12 cellular contexts compared by ENCODE assay signal in the genomic region with DNA sequence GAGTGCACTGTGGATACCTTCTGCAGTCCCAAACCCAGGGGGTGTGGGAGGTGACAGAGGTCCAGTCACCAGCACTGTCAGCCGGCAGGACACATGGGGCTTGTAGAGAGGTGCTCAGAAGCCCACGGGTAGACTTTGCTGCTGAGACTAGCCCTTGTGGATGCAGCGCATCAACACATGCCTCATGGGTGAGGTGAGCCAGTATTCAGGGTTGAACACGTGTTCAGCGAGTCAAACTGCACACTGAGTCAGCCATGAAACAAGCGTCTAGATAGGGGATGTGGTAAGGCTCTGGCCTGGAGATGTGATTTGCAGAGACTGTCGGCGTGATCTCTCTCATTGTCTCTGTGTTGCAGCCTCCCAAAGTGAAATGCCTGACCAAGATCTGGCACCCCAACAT. TPM values are rescaled to one million over a fixed set of nuclear protein-coding genes. Genes with fewer than 3 reads are reported as not detected.
DNase-seq lines count a peak whose midpoint lies in the region; ATAC-seq and TF ChIP-seq lines count a peak whose summit lies in the region.
"Had no signal": no experiment of that assay in that cellular context is flagged by ENCODE, and none has a peak within 500 bp of the region (broad histone marks: within the 10 kb centered on the region; RNA-seq: fewer than 3 reads in every experiment).

No MANE protein-coding gene starts in this region.

- H3K9me3 Mint-ChIP-seq in activated CD8-positive, alpha-beta memory T cell treated with anti-CD3 and anti-CD28 coated beads, Interleukin-2, amount 10 ng/mL, durations not matched to agents 7 days and 5 days (ENCODE audit: low read depth) = no peaks in the 10 kb centered on the region

- TF ChIP-seq CTCF in thyroid gland (IDR thresholded peaks at IDR 0.05) = no peak

- ATAC-seq in activated CD8-positive, alpha-beta memory T cell treated with anti-CD3 and anti-CD28 coated beads, Interleukin-2, amount 10 ng/mL, durations not matched to agents 7 days and 5 days = peak; percentile 81
- no peak for ATAC-seq in GM19351 (IDR thresholded peaks at IDR 0.05; ENCODE audit: unreplicated experiment)

- no peak for TF ChIP-seq POLR2A in thyroid gland (IDR thresholded peaks at IDR 0.05)

- H3K4me1 ChIP-seq in thyroid gland = peaks cover 24 to 29% of the 10 kb centered on the region in 2 donors

- no peaks in the 10 kb centered on the region for H3K9me3 ChIP-seq in thyroid gland

- no peaks in the 10 kb centered on the region for H3K27me3 ChIP-seq in thyroid gland
- H3K27me3 ChIP-seq: cardiac muscle cell had no signal

- peaks cover under 1 to 2% of the 10 kb centered on the region in 2 donors for H3K36me3 ChIP-seq in thyroid gland

- peak overlapping the region; percentile 85 to 87 (median 86) for H3K27ac ChIP-seq in thyroid gland
- H3K27ac ChIP-seq: cardiac muscle cell had no signal

- no peak overlapping the region for H3K4me3 Mint-ChIP-seq in activated CD8-positive, alpha-beta memory T cell treated with anti-CD3 and anti-CD28 coated beads, Interleukin-2, amount 10 ng/mL, durations not matched to agents 7 days and 5 days

- H3K36me3 Mint-ChIP-seq in activated CD8-positive, alpha-beta memory T cell treated with anti-CD3 and anti-CD28 coated beads, Interleukin-2, amount 10 ng/mL, durations not matched to agents 7 days and 5 days = peaks cover 2% of the 10 kb centered on the region

- peak; percentile 61 for DNase-seq in activated CD8-positive, alpha-beta memory T cell treated with anti-CD3 and anti-CD28 coated beads, Interleukin-2, amount 10 ng/mL, durations not matched to agents 7 days and 5 days
- DNase-seq in activated CD8-positive, alpha-beta memory T cell treated with anti-CD3 and anti-CD28 coated beads for 24 hours = no peak
- peak; percentile 17 for DNase-seq in activated naive CD4-positive, alpha-beta T cell treated with anti-CD3 and anti-CD28 coated beads, Interleukin-2, amount 50 U/mL, for 16 hours
- DNase-seq in myocyte (ENCODE audit: low read depth) (peak; percentile 62), thyroid gland (peak; percentile 12 to 37), COR-L47 (lab: John Stamatoyannopoulos, UW) (no peak), HUDEP-2 (lab: John Stamatoyannopoulos, UW; ENCODE audit: unreplicated experiment in 76 of 76) (no peak)
- DNase-seq: glutamatergic neuron, Kasumi-1 had no signal

- no peaks in the 10 kb centered on the region for H3K27me3 Mint-ChIP-seq in activated CD8-positive, alpha-beta memory T cell treated with anti-CD3 and anti-CD28 coated beads, Interleukin-2, amount 10 ng/mL, durations not matched to agents 7 days and 5 days

- CTCF ChIA-PET in activated CD8-positive, alpha-beta memory T cell treated with anti-CD3 and anti-CD28 coated beads, Interleukin-2, amount 10 ng/mL, durations not matched to agents 7 days and 5 days (lab: Charles Lee) = no interaction called here

- H3K4me1 Mint-ChIP-seq in activated CD8-positive, alpha-beta memory T cell treated with anti-CD3 and anti-CD28 coated beads, Interleukin-2, amount 10 ng/mL, durations not matched to agents 7 days and 5 days = peaks cover 12% of the 10 kb centered on the region

- H3K27ac Mint-ChIP-seq in activated CD8-positive, alpha-beta memory T cell treated with anti-CD3 and anti-CD28 coated beads, Interleukin-2, amount 10 ng/mL, durations not matched to agents 7 days and 5 days = no peak overlapping the region

- WGBS in thyroid gland, 2 donors = 92 to 95% methylated on average over 2 to 8 of the region's 8 CpGs

- H3K4me3 ChIP-seq in thyroid gland (replicated peaks in 1 of 3) = no peak overlapping the region
- H3K4me3 ChIP-seq: cardiac muscle cell, skin epidermis had no signal

- intact Hi-C loops in thyroid gland (cut with DNase I) = no loop called here

RNA-seq across cellular contexts. Expression of a gene that starts 35.8 kb away (rescaled TPM):
- total RNA-seq in activated CD8-positive, alpha-beta memory T cell treated with anti-CD3 and anti-CD28 coated beads, Interleukin-2, amount 10 ng/mL, durations not matched to agents 7 days and 5 days = 10 to 100 TPM; 29.1 to 53.8 TPM
- total RNA-seq in myocyte = 20.6 and 34.4 TPM in 2 replicates
- 17.2 TPM for polyA plus RNA-seq in myocyte (2012)
- total RNA-seq in thyroid gland = 10 to 100 TPM; 21.8 to 48.2 (median 31.0) TPM

RNA-seq across cellular contexts. Expression of a gene that starts 58.2 kb away (rescaled TPM):
- 10 to 100 TPM; 22.1 to 44.1 TPM for total RNA-seq in activated CD8-positive, alpha-beta memory T cell treated with anti-CD3 and anti-CD28 coated beads, Interleukin-2, amount 10 ng/mL, durations not matched to agents 7 days and 5 days
- 69.4 and 135 TPM in 2 replicates for total RNA-seq in myocyte
- 88.0 TPM for polyA plus RNA-seq in myocyte (2012)
- 100 to 1,000 TPM in 3 of 4 donors, 10 to 100 TPM in 1; 79.8 to 134 (median 122) TPM for total RNA-seq in thyroid gland

Comparison
In these comparisons a context has a peak if more than half of its experiments do, and no peak if none do; other contexts are left out.
1. DNase-seq: peak in activated CD8-positive, alpha-beta memory T cell treated with anti-CD3 and anti-CD28 coated beads, Interleukin-2, amount 10 ng/mL, durations not matched to agents 7 days and 5 days (single experiment), activated naive CD4-positive, alpha-beta T cell treated with anti-CD3 and anti-CD28 coated beads, Interleukin-2, amount 50 U/mL, for 16 hours (single experiment), myocyte (single experiment) and thyroid gland (2 of 2); none in activated CD8-positive, alpha-beta memory T cell treated with anti-CD3 and anti-CD28 coated beads for 24 hours (single experiment), COR-L47 (single experiment) and HUDEP-2 (0 of 76).